In the genomic region with DNA sequence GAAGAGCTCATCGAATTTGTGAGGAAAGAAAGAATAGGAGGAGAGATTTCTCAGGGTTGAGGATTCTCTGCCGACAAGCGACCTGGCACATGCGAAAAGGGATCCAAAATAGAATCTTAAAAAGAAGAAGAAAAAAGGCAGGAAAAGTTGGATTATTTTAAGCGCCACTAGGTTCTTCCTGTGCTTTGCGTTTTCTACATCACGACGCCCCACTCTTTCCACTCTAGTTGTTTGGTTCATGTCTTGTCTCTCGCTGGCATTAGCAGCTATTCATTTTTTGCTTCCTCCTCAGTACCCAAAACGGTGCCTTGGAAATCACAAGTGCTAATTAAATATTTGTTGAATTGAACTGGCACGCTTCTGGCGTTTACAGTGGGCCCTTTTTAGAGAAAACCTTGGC, we compare ENCODE assay signal across 8 cellular contexts.
DNase-seq lines count a peak whose midpoint lies in the region; ATAC-seq and TF ChIP-seq lines count a peak whose summit lies in the region.

No MANE protein-coding gene starts in this region.

- H3K4me3 ChIP-seq in AG10803 (ENCODE audit: low read length) (peak overlapping the region; percentile 90), endocrine pancreas (ENCODE audit: control insufficient read depth, insufficient read depth, low read length) (peak overlapping the region; percentile 88), neuron (ENCODE audit: low read length) (peak overlapping the region; percentile 76)

- no peaks in the 10 kb centered on the region for H3K36me3 ChIP-seq in endocrine pancreas (ENCODE audit: control insufficient read depth, insufficient read depth, low read length)
- peaks cover 9% of the 10 kb centered on the region for H3K36me3 ChIP-seq in neuron (ENCODE audit: insufficient read depth, low read length)

- peaks cover 6% of the 10 kb centered on the region for H3K4me1 ChIP-seq in endocrine pancreas (ENCODE audit: control insufficient read depth, insufficient read depth, low read length)
- H3K4me1 ChIP-seq in neuron (ENCODE audit: insufficient read depth, low read length), result peaks cover 16% of the 10 kb centered on the region

- H2AFZ ChIP-seq in neuron (ENCODE audit: low read depth, low read length), result peak overlapping the region; percentile 97

- DNase-seq in AG10803 (ENCODE audit: low read depth) (peak; percentile 11), NCI-H2227 (lab: John Stamatoyannopoulos, UW; ENCODE audit: unreplicated experiment) (peak; percentile 10)
- DNase-seq in activated naive CD4-positive, alpha-beta T cell treated with Interleukin-2 at 50 U/mL for 16 hours, result no peak
- DNase-seq in activated T-cell treated with anti-CD3 and anti-CD28 coated beads, Interleukin-2, amount 50 U/mL, for 1 hour, result no peak

- H3K27me3 ChIP-seq in endocrine pancreas (ENCODE audit: control insufficient read depth, insufficient read depth, low read length) (no peaks in the 10 kb centered on the region), neuron (ENCODE audit: insufficient read depth, low read length) (no peaks in the 10 kb centered on the region)

- TF ChIP-seq CTCF in AG10803 (conservative IDR thresholded peaks at IDR 0.05; ENCODE audit: low read length), result no peak

- peak overlapping the region; percentile 94 for H3K9ac ChIP-seq in endocrine pancreas (ENCODE audit: control insufficient read depth, insufficient read depth, low read length)

- ATAC-seq in GM19467 (IDR thresholded peaks at IDR 0.05; ENCODE audit: unreplicated experiment) (peak; percentile 3), GM19463 (IDR thresholded peaks at IDR 0.05; ENCODE audit: unreplicated experiment) (no peak)

- H3K9me3 ChIP-seq in endocrine pancreas (ENCODE audit: control insufficient read depth, low read length) (no peaks in the 10 kb centered on the region), neuron (ENCODE audit: low read length) (no peaks in the 10 kb centered on the region)

Comparison
In these comparisons a context has a peak if more than half of its experiments do, and no peak if none do; other contexts are left out.
1. DNase-seq: peak in AG10803 (single experiment) and NCI-H2227 (single experiment); none in activated naive CD4-positive, alpha-beta T cell treated with Interleukin-2 at 50 U/mL for 16 hours (single experiment) and activated T-cell treated with anti-CD3 and anti-CD28 coated beads, Interleukin-2, amount 50 U/mL, for 1 hour (single experiment).
2. Peak in every context shown above with its lines, with median percentiles within 50 percentile points of each other: H3K4me3 ChIP-seq.